In genomic region chr20:63662813-63663189, GRCh38 we compare ENCODE assay signal across 28 cellular contexts. TPM values are rescaled to one million over a fixed set of nuclear protein-coding genes. Genes with fewer than 3 reads are reported as not detected.
"Had no signal": no experiment of that assay in that cellular context is flagged by ENCODE, and none has a peak within 500 bp of the region (broad histone marks: within the 10 kb centered on the region; RNA-seq: fewer than 3 reads in every experiment).

No MANE protein-coding gene starts in this region.

- H3K27ac Mint-ChIP-seq: naive thymus-derived CD4-positive, alpha-beta T cell; natural killer cell; nephron; stimulated activated memory B cell treated with anti-CD40 and anti-IgM and Interleukin-4, amounts not matched to agents 10 μg/mL and 1 μg/mL and 100 μg/mL, for 72 hours; stimulated activated naive CD8-positive, alpha-beta T cell treated with anti-CD3 and anti-CD28 coated beads, Interleukin-15, Interleukin-2, amounts not matched to agents 100 ng/mL and 50 ng/mL, for 24 hours; type B pancreatic cell had no signal

- ATAC-seq: naive thymus-derived CD4-positive, alpha-beta T cell; natural killer cell; psoas muscle; right cardiac atrium; sciatic nerve; stimulated activated memory B cell treated with anti-CD40 and anti-IgM and Interleukin-4, amounts not matched to agents 10 μg/mL and 1 μg/mL and 100 μg/mL, for 72 hours; upper lobe of right lung had no signal

- H3K27me3 ChIP-seq: ovary, spleen, stomach, tibial artery, transverse colon, upper lobe of right lung, vagina had no signal

- DNase-seq: naive thymus-derived CD4-positive, alpha-beta T cell; natural killer cell; occipital lobe; posterior cingulate gyrus; spleen; stimulated activated CD4-positive, alpha-beta T cell treated with anti-CD3 and anti-CD28 coated beads, Interleukin-12 subunit alpha, Interleukin-12 subunit beta, amount 100 ng/mL, for 4 hours; stimulated activated CD4-positive, alpha-beta T cell treated with anti-CD3 and anti-CD28 coated beads, Interleukin-1b, Interleukin-23, amount 100 ng/mL, for 48 hours; stimulated activated CD4-positive, alpha-beta T cell treated with anti-CD3 and anti-CD28 coated beads, Interleukin-4, amount 100 ng/mL, for 1 hour; stimulated activated CD4-positive, alpha-beta T cell treated with anti-CD3 and anti-CD28 coated beads, Interleukin-4, amount 100 ng/mL, for 4 hours; stimulated activated CD8-positive, alpha-beta memory T cell treated with anti-CD3 and anti-CD28 coated beads, Interleukin-4, amount 100 ng/mL, for 48 hours; stimulated activated naive CD4-positive, alpha-beta T cell treated with Interleukin-2 at 50 U/mL for 16 hours; stomach; tibial artery; transverse colon; upper lobe of right lung had no signal

- H3K4me3 ChIP-seq: ovary, psoas muscle, skin epidermis, smooth muscle cell, spleen, stomach, tibial artery, transverse colon, upper lobe of right lung, vagina had no signal

- H3K27ac ChIP-seq: ovary, parathyroid adenoma, psoas muscle, skin epidermis, spleen, stomach, tibial artery, transverse colon, upper lobe of right lung, vagina had no signal

- H3K4me3 Mint-ChIP-seq: stimulated activated memory B cell treated with anti-CD40 and anti-IgM and Interleukin-4, amounts not matched to agents 10 μg/mL and 1 μg/mL and 100 μg/mL, for 72 hours; stimulated activated naive CD8-positive, alpha-beta T cell treated with anti-CD3 and anti-CD28 coated beads, Interleukin-15, Interleukin-2, amounts not matched to agents 100 ng/mL and 50 ng/mL, for 24 hours; type B pancreatic cell had no signal

- H2AFZ ChIP-seq: parathyroid adenoma had no signal

- H3K27me3 Mint-ChIP-seq: progenitor cell of endocrine pancreas; stimulated activated memory B cell treated with anti-CD40 and anti-IgM and Interleukin-4, amounts not matched to agents 10 μg/mL and 1 μg/mL and 100 μg/mL, for 72 hours; stimulated activated naive CD8-positive, alpha-beta T cell treated with anti-CD3 and anti-CD28 coated beads, Interleukin-15, Interleukin-2, amounts not matched to agents 100 ng/mL and 50 ng/mL, for 24 hours; type B pancreatic cell had no signal

- H3K4me2 ChIP-seq: smooth muscle cell had no signal

- H3K9me3 Mint-ChIP-seq: naive thymus-derived CD4-positive, alpha-beta T cell; natural killer cell; nephron; stimulated activated memory B cell treated with anti-CD40 and anti-IgM and Interleukin-4, amounts not matched to agents 10 μg/mL and 1 μg/mL and 100 μg/mL, for 72 hours; stimulated activated naive CD8-positive, alpha-beta T cell treated with anti-CD3 and anti-CD28 coated beads, Interleukin-15, Interleukin-2, amounts not matched to agents 100 ng/mL and 50 ng/mL, for 24 hours; type B pancreatic cell had no signal

- H3K36me3 Mint-ChIP-seq: natural killer cell, type B pancreatic cell had no signal

- H3K9ac ChIP-seq: parathyroid adenoma had no signal

- H3K9me3 ChIP-seq: ovary, psoas muscle, spleen, stomach, tibial artery, transverse colon, upper lobe of right lung, vagina had no signal

- H3K36me3 ChIP-seq: ovary had no signal

RNA-seq across cellular contexts. Expression of gene TNFRSF6B, which starts 33.7 kb away (rescaled TPM):
- total RNA-seq: natural killer cell, occipital lobe, progenitor cell of endocrine pancreas had no signal
